Comparison of ENCODE assay signal across 1 cellular context in the genomic region with DNA sequence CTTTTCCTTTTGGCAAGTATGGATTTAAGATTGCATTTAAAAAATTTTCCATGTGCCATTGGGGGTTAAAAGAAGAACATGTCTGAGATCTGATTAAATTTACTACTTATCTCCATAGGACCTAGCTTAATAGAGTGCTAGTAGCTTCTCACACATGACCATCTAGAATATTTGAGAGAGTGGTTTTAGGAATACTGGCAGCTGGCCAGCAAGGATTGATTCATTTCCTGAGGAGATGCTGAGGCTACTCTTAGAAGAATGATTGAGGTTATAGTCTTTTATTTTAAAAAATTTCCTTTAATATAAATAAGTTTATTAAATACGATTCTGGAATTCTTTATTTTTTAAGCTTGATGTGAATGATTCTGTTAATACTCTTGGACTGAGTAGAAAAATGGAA.
TF ChIP-seq lines count a peak whose summit lies in the region.

No MANE protein-coding gene starts in this region.

TF ChIP-seq in IMR-90, 13 proteins besides CTCF, POLR2A, EP300 and RAD21 (continued from another document):
- TF ChIP-seq, protein P1, sequence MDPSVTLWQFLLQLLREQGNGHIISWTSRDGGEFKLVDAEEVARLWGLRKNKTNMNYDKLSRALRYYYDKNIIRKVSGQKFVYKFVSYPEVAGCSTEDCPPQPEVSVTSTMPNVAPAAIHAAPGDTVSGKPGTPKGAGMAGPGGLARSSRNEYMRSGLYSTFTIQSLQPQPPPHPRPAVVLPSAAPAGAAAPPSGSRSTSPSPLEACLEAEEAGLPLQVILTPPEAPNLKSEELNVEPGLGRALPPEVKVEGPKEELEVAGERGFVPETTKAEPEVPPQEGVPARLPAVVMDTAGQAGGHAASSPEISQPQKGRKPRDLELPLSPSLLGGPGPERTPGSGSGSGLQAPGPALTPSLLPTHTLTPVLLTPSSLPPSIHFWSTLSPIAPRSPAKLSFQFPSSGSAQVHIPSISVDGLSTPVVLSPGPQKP (IDR thresholded peaks at IDR 0.05; ENCODE audit: borderline replicate concordance, low read depth, low read length) = no peak
- TF ChIP-seq CHD1 (IDR thresholded peaks at IDR 0.05; ENCODE audit: low read depth, low read length) (no peak), BHLHE40 (IDR thresholded peaks at IDR 0.05; ENCODE audit: low read depth, low read length) (no peak), CEBPB (IDR thresholded peaks at IDR 0.05; ENCODE audit: low read depth, low read length) (no peak)
